ENCODE assay signal across 8 cellular contexts in genomic region chr7:105876964-105877601, GRCh38. TPM values are rescaled to one million over a fixed set of nuclear protein-coding genes. Genes with fewer than 3 reads are reported as not detected.
DNase-seq lines count a peak whose midpoint lies in the region; ATAC-seq and TF ChIP-seq lines count a peak whose summit lies in the region.

No MANE protein-coding gene starts in this region.

- peaks cover 20% of the 10 kb centered on the region for H3K27me3 Mint-ChIP-seq in activated CD4-positive, alpha-beta memory T cell treated with anti-CD3 and anti-CD28 coated beads, Interleukin-2, amount 10 ng/mL, durations not matched to agents 7 days and 5 days
- peaks cover 0 to 5% of the 10 kb centered on the region in 2 donors for H3K27me3 Mint-ChIP-seq in natural killer cell treated with Interleukin-12 subunit alpha and Interleukin-12 subunit beta and Interleukin-15 and Interleukin-18, amount 100 ng/mL, for 72 hours

- peak in 1 of 2 donors; percentile 29 for ATAC-seq in natural killer cell treated with Interleukin-12 subunit alpha and Interleukin-12 subunit beta and Interleukin-15 and Interleukin-18, amount 100 ng/mL, for 72 hours
- no peak for ATAC-seq in HG03139 (IDR thresholded peaks at IDR 0.05; ENCODE audit: unreplicated experiment)

- H3K4me3 ChIP-seq in fibroblast of the aortic adventitia (ENCODE audit: low read depth, low read length): peak overlapping the region; percentile 84

- no peak overlapping the region for H3K27ac Mint-ChIP-seq in activated CD4-positive, alpha-beta memory T cell treated with anti-CD3 and anti-CD28 coated beads, Interleukin-2, amount 10 ng/mL, durations not matched to agents 7 days and 5 days
- H3K27ac Mint-ChIP-seq in natural killer cell treated with Interleukin-12 subunit alpha and Interleukin-12 subunit beta and Interleukin-15 and Interleukin-18, amount 100 ng/mL, for 72 hours: no peak overlapping the region

- peak; percentile 22 for TF ChIP-seq CTCF in fibroblast of the aortic adventitia (IDR thresholded peaks at IDR 0.05; ENCODE audit: insufficient read depth, low read length)

- H3K4me3 Mint-ChIP-seq in activated CD4-positive, alpha-beta memory T cell treated with anti-CD3 and anti-CD28 coated beads, Interleukin-2, amount 10 ng/mL, durations not matched to agents 7 days and 5 days: peak overlapping the region; percentile 74
- H3K4me3 Mint-ChIP-seq in natural killer cell treated with Interleukin-12 subunit alpha and Interleukin-12 subunit beta and Interleukin-15 and Interleukin-18, amount 100 ng/mL, for 72 hours: peak overlapping the region; percentile 83

- peaks cover 9% of the 10 kb centered on the region for H3K36me3 Mint-ChIP-seq in activated CD4-positive, alpha-beta memory T cell treated with anti-CD3 and anti-CD28 coated beads, Interleukin-2, amount 10 ng/mL, durations not matched to agents 7 days and 5 days (ENCODE audit: low read depth)
- no peaks in the 10 kb centered on the region for H3K36me3 Mint-ChIP-seq in natural killer cell treated with Interleukin-12 subunit alpha and Interleukin-12 subunit beta and Interleukin-15 and Interleukin-18, amount 100 ng/mL, for 72 hours

- H3K4me1 Mint-ChIP-seq in activated CD4-positive, alpha-beta memory T cell treated with anti-CD3 and anti-CD28 coated beads, Interleukin-2, amount 10 ng/mL, durations not matched to agents 7 days and 5 days: peaks cover 33% of the 10 kb centered on the region
- H3K4me1 Mint-ChIP-seq in natural killer cell treated with Interleukin-12 subunit alpha and Interleukin-12 subunit beta and Interleukin-15 and Interleukin-18, amount 100 ng/mL, for 72 hours (ENCODE audit: low read depth in 2 of 2): peaks cover 40 to 43% of the 10 kb centered on the region in 2 donors

- H3K9me3 Mint-ChIP-seq in activated CD4-positive, alpha-beta memory T cell treated with anti-CD3 and anti-CD28 coated beads, Interleukin-2, amount 10 ng/mL, durations not matched to agents 7 days and 5 days: no peaks in the 10 kb centered on the region
- no peaks in the 10 kb centered on the region for H3K9me3 Mint-ChIP-seq in natural killer cell treated with Interleukin-12 subunit alpha and Interleukin-12 subunit beta and Interleukin-15 and Interleukin-18, amount 100 ng/mL, for 72 hours

- DNase-seq in G401 (ENCODE audit: low spot score): peak; percentile 47
- peak; percentile 53 for DNase-seq in LHCN-M2 (ENCODE audit: low read depth)
- no peak for DNase-seq in activated CD4-positive, alpha-beta memory T cell treated with anti-CD3 and anti-CD28 coated beads, Interleukin-2, amount 10 ng/mL, durations not matched to agents 7 days and 5 days
- DNase-seq in fibroblast of the aortic adventitia (ENCODE audit: low read depth): peak; percentile 54
- DNase-seq in natural killer cell treated with Interleukin-12 subunit alpha and Interleukin-12 subunit beta and Interleukin-15 and Interleukin-18, amount 100 ng/mL, for 72 hours (ENCODE audit: low spot score): no peak
- no peak for DNase-seq in SHP77 treated with DMSO at 0.1 percent for 48 hours (lab: John Stamatoyannopoulos, UW)
- no peak for DNase-seq in DMS153 treated with DMSO at 0.1 percent for 48 hours (lab: John Stamatoyannopoulos, UW; ENCODE audit: unreplicated experiment)

- CTCF ChIA-PET in activated CD4-positive, alpha-beta memory T cell treated with anti-CD3 and anti-CD28 coated beads, Interleukin-2, amount 10 ng/mL, durations not matched to agents 7 days and 5 days (lab: Charles Lee): interaction anchor here (0.6 to 2.7 kb wide), 19 partner anchors 9 to 1237 kb away, joined by 3 to 22 read pairs (median 4); no protein-coding TSS in a partner anchor

- POLR2A ChIA-PET in activated CD4-positive, alpha-beta memory T cell treated with anti-CD3 and anti-CD28 coated beads, Interleukin-2, amount 10 ng/mL, durations not matched to agents 7 days and 5 days (lab: Charles Lee): interaction anchor here (0.7 to 1.5 kb wide), 12 partner anchors 8 to 235 kb away, joined by 3 to 12 read pairs (median 4); partner anchors contain the start of gene SYPL1

- in situ Hi-C loops in G401 (cut with HindIII; ENCODE audit: low sequenced_read_pairs): no loop called here

RNA-seq across cellular contexts. Expression of gene ATXN7L1, which starts 0.7 kb away (rescaled TPM):
- 0.44 and 4.4 TPM in 2 replicates for total RNA-seq in G401 (2014; rRNA removed; shearing (Covaris generic))
- total RNA-seq in LHCN-M2 (2014; rRNA removed): 3.6 and 6.4 TPM in 2 replicates
- polyA plus RNA-seq in LHCN-M2 (2012): 5.5 TPM
- 10 to 100 TPM; 27.1 to 28.1 TPM for total RNA-seq in activated CD4-positive, alpha-beta memory T cell treated with anti-CD3 and anti-CD28 coated beads, Interleukin-2, amount 10 ng/mL, durations not matched to agents 7 days and 5 days
- total RNA-seq in fibroblast of the aortic adventitia (ENCODE audit: low replicate concordance): 2.7 and 13.8 TPM in 2 replicates
- total RNA-seq in natural killer cell treated with Interleukin-12 subunit alpha and Interleukin-12 subunit beta and Interleukin-15 and Interleukin-18, amount 100 ng/mL, for 72 hours: 1 to 10 TPM; 3.6 to 5.4 TPM

Comparison
In these comparisons a context has a peak if more than half of its experiments do, and no peak if none do; other contexts are left out.
1. DNase-seq: peak in G401 (single experiment), LHCN-M2 (single experiment) and fibroblast of the aortic adventitia (single experiment); none in activated CD4-positive, alpha-beta memory T cell treated with anti-CD3 and anti-CD28 coated beads, Interleukin-2, amount 10 ng/mL, durations not matched to agents 7 days and 5 days (single experiment), natural killer cell treated with Interleukin-12 subunit alpha and Interleukin-12 subunit beta and Interleukin-15 and Interleukin-18, amount 100 ng/mL, for 72 hours (single experiment), SHP77 treated with DMSO at 0.1 percent for 48 hours (single experiment) and DMS153 treated with DMSO at 0.1 percent for 48 hours (single experiment).